ENCODE assay signal across 9 cellular contexts in the genomic region with DNA sequence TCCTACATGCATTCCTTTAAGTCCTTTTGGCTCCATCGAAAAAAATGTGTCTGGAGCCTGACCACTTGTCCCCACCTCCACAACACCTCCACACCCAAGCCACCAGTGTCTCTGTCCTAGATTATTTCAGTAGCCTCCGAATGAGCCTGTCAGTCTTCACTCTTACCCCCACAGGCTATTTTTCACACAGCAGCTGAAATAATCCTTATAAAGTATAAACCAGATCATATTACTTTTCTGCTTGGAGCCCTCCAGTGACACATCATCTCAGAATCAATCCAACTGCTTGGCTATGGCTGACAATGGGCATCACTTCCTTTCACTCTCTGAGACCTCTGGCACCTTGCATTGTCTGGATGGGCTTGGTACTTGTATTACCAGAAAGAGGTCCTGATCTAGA.
"Had no signal": no experiment of that assay in that cellular context is flagged by ENCODE, and none has a peak within 500 bp of the region (broad histone marks: within the 10 kb centered on the region; RNA-seq: fewer than 3 reads in every experiment).

No MANE protein-coding gene starts in this region.

- H3K36me3 ChIP-seq: adrenal gland, sigmoid colon, thoracic aorta had no signal

- H3K27ac ChIP-seq: adrenal gland, sigmoid colon, thoracic aorta had no signal

- H3K9me3 ChIP-seq: adrenal gland, sigmoid colon, thoracic aorta had no signal

- DNase-seq: activated CD4-positive, alpha-beta T cell treated with anti-CD3 and anti-CD28 coated beads, Interleukin-2, amount 50 U/mL, for 1 hour; activated naive CD4-positive, alpha-beta T cell treated with anti-CD3 and anti-CD28 coated beads, Interleukin-2, amount 10 ng/mL, durations not matched to agents 7 days and 5 days; activated T-cell treated with anti-CD3 and anti-CD28 coated beads for 4 hours; adrenal gland; dermis blood vessel endothelial cell; nephron progenitor cell; sigmoid colon; stimulated activated CD4-positive, alpha-beta T cell treated with anti-CD3 and anti-CD28 coated beads, Interleukin-4, amount 100 ng/mL, for 1 hour had no signal

- H3K4me3 ChIP-seq: adrenal gland, sigmoid colon, thoracic aorta had no signal

- H3K27me3 ChIP-seq: adrenal gland, sigmoid colon had no signal

- H3K4me1 ChIP-seq: adrenal gland, sigmoid colon had no signal
